16 cellular contexts compared by ENCODE assay signal in genomic region chr15:77185242-77185785, GRCh38.
DNase-seq lines count a peak whose midpoint lies in the region; ATAC-seq and TF ChIP-seq lines count a peak whose summit lies in the region.
"Had no signal": no experiment of that assay in that cellular context is flagged by ENCODE, and none has a peak within 500 bp of the region (broad histone marks: within the 10 kb centered on the region; RNA-seq: fewer than 3 reads in every experiment).

No MANE protein-coding gene starts in this region.

- no peak overlapping the region for H3K4me3 ChIP-seq in heart left ventricle
- H3K4me3 ChIP-seq in right atrium auricular region = no peak overlapping the region
- no peak overlapping the region for H3K4me3 ChIP-seq in trophoblast cell (ENCODE audit: low read depth, low read length)
- H3K4me3 ChIP-seq: lower lobe of right lung had no signal

- DNase-seq in heart left ventricle (no peak), right atrium auricular region (ENCODE audit: low spot score) (no peak), iris pigment epithelial cell (ENCODE audit: low read depth) (peak; percentile 47), type B pancreatic cell (ENCODE audit: extremely low spot score, unreplicated experiment) (no peak), trophoblast cell (no peak), NK-92 (lab: John Stamatoyannopoulos, UW; ENCODE audit: unreplicated experiment) (no peak), HT-29 (ENCODE audit: low spot score) (no peak)
- DNase-seq in activated T-helper 2 cell treated with anti-CD3 and anti-CD28 coated beads, Interferon-gamma antibody, Interleukin-2, Interleukin-4, amounts not matched to agents 10 μg/mL and 5 μg/mL and 100 μg/mL, durations not matched to agents 14 hours and 24 hours and 36 hours (ENCODE audit: low spot score) = no peak
- DNase-seq: CD4-positive, CD25-positive, alpha-beta regulatory T cell; DMS79 treated with DMSO at 0.1 percent for 48 hours; lower lobe of right lung; NCI-H1694; Right ventricle myocardium superior; stimulated activated naive CD4-positive, alpha-beta T cell treated with Interleukin-2 at 50 U/mL for 16 hours had no signal

- H4K8ac ChIP-seq in trophoblast cell (ENCODE audit: low read depth, low read length) = no peak overlapping the region

- H3K36me3 ChIP-seq in heart left ventricle = peaks cover 0 to 16% (median 14%) of the 10 kb centered on the region in 9 donors
- H3K36me3 ChIP-seq in right atrium auricular region = peaks cover 4% of the 10 kb centered on the region
- H3K36me3 ChIP-seq in trophoblast cell (ENCODE audit: control insufficient read depth in 1 of 2, insufficient read depth in 2 of 2, low read length in 2 of 2) = no peaks in the 10 kb centered on the region

- H3K4me1 ChIP-seq in heart left ventricle (peaks cover 3 to 76% (median 46%) of the 10 kb centered on the region in 12 donors), right atrium auricular region (peaks cover 0 to 39% of the 10 kb centered on the region in 2 donors), trophoblast cell (ENCODE audit: control insufficient read depth in 1 of 2, insufficient read depth in 2 of 2, low read length in 2 of 2) (no peaks in the 10 kb centered on the region)

- no peaks in the 10 kb centered on the region for H3K9me3 Mint-ChIP-seq in activated T-helper 2 cell treated with anti-CD3 and anti-CD28 coated beads, Interferon-gamma antibody, Interleukin-2, Interleukin-4, amounts not matched to agents 10 μg/mL and 5 μg/mL and 100 μg/mL, durations not matched to agents 14 hours and 24 hours and 36 hours
- no peaks in the 10 kb centered on the region for H3K9me3 Mint-ChIP-seq in type B pancreatic cell
- H3K9me3 Mint-ChIP-seq: CD4-positive, CD25-positive, alpha-beta regulatory T cell; T-helper 1 cell treated with Interleukin-12 subunit alpha and Interleukin-12 subunit beta and Interleukin-4 antibody, amounts not matched to agents 30 μg/mL and 1 μg/mL, for 36 hours had no signal

- peak in 2 of 4 donors; percentile 36 to 54 for ATAC-seq in heart left ventricle
- ATAC-seq: activated CD4-positive, CD25-positive, alpha-beta regulatory T cell treated with anti-CD3 and anti-CD28 coated beads, Interleukin-2, amount 50 U/mL, for 24 hours; lower lobe of right lung had no signal

- H2AK5ac ChIP-seq in trophoblast cell (ENCODE audit: low read length) = no peak overlapping the region

- no peak overlapping the region for H2BK120ac ChIP-seq in trophoblast cell (ENCODE audit: insufficient read depth, low read length, poor library complexity)

- no peak overlapping the region for H2AFZ ChIP-seq in trophoblast cell (ENCODE audit: insufficient read depth, low read length, poor library complexity)

- H3K4me3 Mint-ChIP-seq in activated T-helper 2 cell treated with anti-CD3 and anti-CD28 coated beads, Interferon-gamma antibody, Interleukin-2, Interleukin-4, amounts not matched to agents 10 μg/mL and 5 μg/mL and 100 μg/mL, durations not matched to agents 14 hours and 24 hours and 36 hours (ENCODE audit: low read depth) = no peak overlapping the region
- peak overlapping the region; percentile 22 for H3K4me3 Mint-ChIP-seq in type B pancreatic cell
- H3K4me3 Mint-ChIP-seq: CD4-positive, CD25-positive, alpha-beta regulatory T cell; T-helper 1 cell treated with Interleukin-12 subunit alpha and Interleukin-12 subunit beta and Interleukin-4 antibody, amounts not matched to agents 30 μg/mL and 1 μg/mL, for 36 hours had no signal

- no peak for TF ChIP-seq POLR2A in heart left ventricle (IDR thresholded peaks at IDR 0.05)

- peaks cover 70% of the 10 kb centered on the region for H3K4me1 Mint-ChIP-seq in activated T-helper 2 cell treated with anti-CD3 and anti-CD28 coated beads, Interferon-gamma antibody, Interleukin-2, Interleukin-4, amounts not matched to agents 10 μg/mL and 5 μg/mL and 100 μg/mL, durations not matched to agents 14 hours and 24 hours and 36 hours (ENCODE audit: low read depth)
- H3K4me1 Mint-ChIP-seq in type B pancreatic cell (ENCODE audit: unreplicated experiment) = peaks cover 28% of the 10 kb centered on the region

- peak overlapping the region; percentile 54 for H3K27ac Mint-ChIP-seq in activated T-helper 2 cell treated with anti-CD3 and anti-CD28 coated beads, Interferon-gamma antibody, Interleukin-2, Interleukin-4, amounts not matched to agents 10 μg/mL and 5 μg/mL and 100 μg/mL, durations not matched to agents 14 hours and 24 hours and 36 hours
- no peak overlapping the region for H3K27ac Mint-ChIP-seq in type B pancreatic cell
- H3K27ac Mint-ChIP-seq: T-helper 1 cell treated with Interleukin-12 subunit alpha and Interleukin-12 subunit beta and Interleukin-4 antibody, amounts not matched to agents 30 μg/mL and 1 μg/mL, for 36 hours had no signal

- H3K9me3 ChIP-seq in heart left ventricle (no peaks in the 10 kb centered on the region), right atrium auricular region (no peaks in the 10 kb centered on the region), trophoblast cell (ENCODE audit: insufficient read depth, low read depth, low read length) (no peaks in the 10 kb centered on the region)
- H3K9me3 ChIP-seq: lower lobe of right lung had no signal

- no peak overlapping the region for H3K4ac ChIP-seq in trophoblast cell (ENCODE audit: low read depth, low read length)

- no peak overlapping the region for H4K12ac ChIP-seq in trophoblast cell (ENCODE audit: low read depth, low read length)

- TF ChIP-seq CTCF in heart left ventricle (IDR thresholded peaks at IDR 0.05) (no peak), right atrium auricular region (IDR thresholded peaks at IDR 0.05) (no peak), type B pancreatic cell (conservative IDR thresholded peaks at IDR 0.05) (no peak)

- H3K27ac ChIP-seq in heart left ventricle = peak overlapping the region in 9 of 12 donors; percentile 42 to 93 (median 87)
- no peak overlapping the region for H3K27ac ChIP-seq in right atrium auricular region
- H3K27ac ChIP-seq in trophoblast cell (ENCODE audit: low read depth, low read length) = no peak overlapping the region
- H3K27ac ChIP-seq: lower lobe of right lung had no signal

- no peaks in the 10 kb centered on the region for H3K27me3 Mint-ChIP-seq in activated T-helper 2 cell treated with anti-CD3 and anti-CD28 coated beads, Interferon-gamma antibody, Interleukin-2, Interleukin-4, amounts not matched to agents 10 μg/mL and 5 μg/mL and 100 μg/mL, durations not matched to agents 14 hours and 24 hours and 36 hours (ENCODE audit: low read depth)
- no peaks in the 10 kb centered on the region for H3K27me3 Mint-ChIP-seq in type B pancreatic cell
- H3K27me3 Mint-ChIP-seq: CD4-positive, CD25-positive, alpha-beta regulatory T cell had no signal

- no peak overlapping the region for H4K91ac ChIP-seq in trophoblast cell (ENCODE audit: low read depth, low read length)

- H3K14ac ChIP-seq in trophoblast cell (ENCODE audit: low read length) = no peak overlapping the region

- no peaks in the 10 kb centered on the region for H3K79me2 ChIP-seq in trophoblast cell (ENCODE audit: control insufficient read depth, insufficient read depth, low read length, poor library complexity)

- no peak overlapping the region for H3K9ac ChIP-seq in trophoblast cell (ENCODE audit: low read length)

- H3K27me3 ChIP-seq in heart left ventricle = no peaks in the 10 kb centered on the region
- no peaks in the 10 kb centered on the region for H3K27me3 ChIP-seq in right atrium auricular region
- H3K27me3 ChIP-seq in trophoblast cell (ENCODE audit: insufficient read depth, low read length) = no peaks in the 10 kb centered on the region

- no peak overlapping the region for H3K23ac ChIP-seq in trophoblast cell (ENCODE audit: low read length)

- peaks cover 4% of the 10 kb centered on the region for H3K36me3 Mint-ChIP-seq in activated T-helper 2 cell treated with anti-CD3 and anti-CD28 coated beads, Interferon-gamma antibody, Interleukin-2, Interleukin-4, amounts not matched to agents 10 μg/mL and 5 μg/mL and 100 μg/mL, durations not matched to agents 14 hours and 24 hours and 36 hours (ENCODE audit: low read depth)
- H3K36me3 Mint-ChIP-seq in type B pancreatic cell = peaks cover 10% of the 10 kb centered on the region

- H2BK5ac ChIP-seq in trophoblast cell (ENCODE audit: low read depth, low read length, poor library complexity) = no peak overlapping the region

- intact Hi-C loops in heart left ventricle (cut with DNase I) = loop anchor here in 8 of 10 donors (5.0 to 10.0 kb wide), 7 partner anchors 63 to 449 kb away; partner anchors contain the start of gene LINGO1 (in 4 of the 8)
- intact Hi-C loops in activated T-helper 2 cell treated with anti-CD3 and anti-CD28 coated beads, Interferon-gamma antibody, Interleukin-2, Interleukin-4, amounts not matched to agents 10 μg/mL and 5 μg/mL and 100 μg/mL, durations not matched to agents 14 hours and 24 hours and 36 hours (cut with micrococcal nuclease) = loop anchor here (5.0 to 10.0 kb wide), 4 partner anchors 71 to 237 kb away; partner anchors contain the start of genes HMG20A and PEAK1

- H3K79me1 ChIP-seq in trophoblast cell (ENCODE audit: low read length) = no peaks in the 10 kb centered on the region

- H2BK12ac ChIP-seq in trophoblast cell (ENCODE audit: low read length) = no peak overlapping the region

- no peak overlapping the region for H3K18ac ChIP-seq in trophoblast cell (ENCODE audit: low read length)

- WGBS in heart left ventricle, 4 donors = 51 to 69% (median 62%) methylated on average over 2 of the region's 2 CpGs
- WGBS in trophoblast cell (ENCODE audit: extremely low coverage, insufficient coverage, insufficient read length) = no CpG with 5 or more reads among the region's 2 CpGs

- H3K4me2 ChIP-seq in trophoblast cell (ENCODE audit: low read length) = no peak overlapping the region

Comparison
In these comparisons a context has a peak if more than half of its experiments do, and no peak if none do; other contexts are left out.
1. H3K27ac ChIP-seq: peak in heart left ventricle (9 of 12); none in right atrium auricular region (0 of 2) and trophoblast cell (single experiment).